Comparison of ENCODE assay signal across 1 cellular context in genomic region chr20:49695830-49696229, GRCh38.
TF ChIP-seq lines count a peak whose summit lies in the region.

No MANE protein-coding gene starts in this region.

TF ChIP-seq in HepG2, 621 proteins besides CTCF, POLR2A, EP300 and RAD21 (continued from another document and continues in another):
- TF ChIP-seq HNF1A (IDR thresholded peaks at IDR 0.05; ENCODE audit: low read depth), result no peak
- TF ChIP-seq HNF1A (CRISPR knock-in tag; IDR thresholded peaks at IDR 0.05; ENCODE audit: borderline replicate concordance), result no peak
- TF ChIP-seq SOX13 (IDR thresholded peaks at IDR 0.05), result no peak
- peak in 1 of 2 experiments; percentile 71; a peak in 1 of 4 replicates for TF ChIP-seq SOX13 (CRISPR knock-in tag; conservative IDR thresholded peaks at IDR 0.05 in 1 of 2, IDR thresholded peaks at IDR 0.05 in 1 of 2)
- no peak for TF ChIP-seq SOX6 (IDR thresholded peaks at IDR 0.05)
- peak; percentile 69; the same call in 1 of the 2 replicates for TF ChIP-seq SOX6 (CRISPR knock-in tag; IDR thresholded peaks at IDR 0.05)
- no peak for TF ChIP-seq AGO2 (optimal IDR thresholded peaks at IDR 0.05; ENCODE audit: low read depth, low read length)
- no peak for TF ChIP-seq ZNF550 (CRISPR knock-in tag; IDR thresholded peaks at IDR 0.05; ENCODE audit: borderline replicate concordance)
- TF ChIP-seq HIC2 (CRISPR knock-in tag; IDR thresholded peaks at IDR 0.05; ENCODE audit: low read depth), result no peak
- no peak for TF ChIP-seq ASH2L (IDR thresholded peaks at IDR 0.05; ENCODE audit: insufficient read length, low read depth, low read length)
- TF ChIP-seq ELK4 (CRISPR knock-in tag; IDR thresholded peaks at IDR 0.05; ENCODE audit: borderline replicate concordance), result no peak
- TF ChIP-seq ZNF672 (CRISPR knock-in tag; IDR thresholded peaks at IDR 0.05), result no peak
- TF ChIP-seq KMT2A (CRISPR knock-in tag; IDR thresholded peaks at IDR 0.05), result no peak
- no peak for TF ChIP-seq HNF1B (CRISPR knock-in tag; IDR thresholded peaks at IDR 0.05)
- no peak for TF ChIP-seq IKZF4 (CRISPR knock-in tag; IDR thresholded peaks at IDR 0.05; ENCODE audit: borderline replicate concordance, low read depth, not compliant biosample characterization)
- no peak for TF ChIP-seq PRDM10 (CRISPR knock-in tag; IDR thresholded peaks at IDR 0.05; ENCODE audit: low read depth)
- no peak for TF ChIP-seq ZNF280B (CRISPR knock-in tag; IDR thresholded peaks at IDR 0.05; ENCODE audit: borderline replicate concordance)
- TF ChIP-seq RBAK (CRISPR knock-in tag; IDR thresholded peaks at IDR 0.05), result no peak
- no peak for TF ChIP-seq ELF3 (CRISPR knock-in tag; IDR thresholded peaks at IDR 0.05)
- TF ChIP-seq HCFC1 (IDR thresholded peaks at IDR 0.05; ENCODE audit: low read depth, low read length), result no peak
- TF ChIP-seq PHF5A (CRISPR knock-in tag; IDR thresholded peaks at IDR 0.05; ENCODE audit: low read depth, unreplicated experiment), result no peak
- TF ChIP-seq E2F5 (CRISPR knock-in tag; conservative IDR thresholded peaks at IDR 0.05), result no peak
- TF ChIP-seq ZNF30 (CRISPR knock-in tag; IDR thresholded peaks at IDR 0.05), result no peak
- no peak for TF ChIP-seq SIX1 (CRISPR knock-in tag; IDR thresholded peaks at IDR 0.05; ENCODE audit: borderline replicate concordance)
- TF ChIP-seq TOE1 (CRISPR knock-in tag; IDR thresholded peaks at IDR 0.05), result no peak
- no peak for TF ChIP-seq ZNF670 (CRISPR knock-in tag; IDR thresholded peaks at IDR 0.05; ENCODE audit: borderline replicate concordance)
- TF ChIP-seq ZFY (CRISPR knock-in tag; IDR thresholded peaks at IDR 0.05), result no peak
- no peak for TF ChIP-seq TGIF2 (CRISPR knock-in tag; IDR thresholded peaks at IDR 0.05)
- TF ChIP-seq RCOR2 (CRISPR knock-in tag; IDR thresholded peaks at IDR 0.05), result no peak
- peak; percentile 41 for TF ChIP-seq TCF7 (IDR thresholded peaks at IDR 0.05; ENCODE audit: low read depth)
- no peak for TF ChIP-seq ZNF382 (CRISPR knock-in tag; IDR thresholded peaks at IDR 0.05; ENCODE audit: borderline replicate concordance)
- no peak for TF ChIP-seq ZFP36L2 (CRISPR knock-in tag; IDR thresholded peaks at IDR 0.05)
- TF ChIP-seq ZNF432 (CRISPR knock-in tag; IDR thresholded peaks at IDR 0.05; ENCODE audit: borderline replicate concordance), result no peak
- TF ChIP-seq LCORL (IDR thresholded peaks at IDR 0.05), result no peak
- TF ChIP-seq LCORL (CRISPR knock-in tag; IDR thresholded peaks at IDR 0.05), result 0 out of 2 replicates have a peak, but pooled peaks have one; percentile 17
- TF ChIP-seq ATF2 (CRISPR knock-in tag; IDR thresholded peaks at IDR 0.05), result no peak
- no peak for TF ChIP-seq ZBTB44 (CRISPR knock-in tag; IDR thresholded peaks at IDR 0.05)
